ENCODE assay signal across 8 cellular contexts in the genomic region with DNA sequence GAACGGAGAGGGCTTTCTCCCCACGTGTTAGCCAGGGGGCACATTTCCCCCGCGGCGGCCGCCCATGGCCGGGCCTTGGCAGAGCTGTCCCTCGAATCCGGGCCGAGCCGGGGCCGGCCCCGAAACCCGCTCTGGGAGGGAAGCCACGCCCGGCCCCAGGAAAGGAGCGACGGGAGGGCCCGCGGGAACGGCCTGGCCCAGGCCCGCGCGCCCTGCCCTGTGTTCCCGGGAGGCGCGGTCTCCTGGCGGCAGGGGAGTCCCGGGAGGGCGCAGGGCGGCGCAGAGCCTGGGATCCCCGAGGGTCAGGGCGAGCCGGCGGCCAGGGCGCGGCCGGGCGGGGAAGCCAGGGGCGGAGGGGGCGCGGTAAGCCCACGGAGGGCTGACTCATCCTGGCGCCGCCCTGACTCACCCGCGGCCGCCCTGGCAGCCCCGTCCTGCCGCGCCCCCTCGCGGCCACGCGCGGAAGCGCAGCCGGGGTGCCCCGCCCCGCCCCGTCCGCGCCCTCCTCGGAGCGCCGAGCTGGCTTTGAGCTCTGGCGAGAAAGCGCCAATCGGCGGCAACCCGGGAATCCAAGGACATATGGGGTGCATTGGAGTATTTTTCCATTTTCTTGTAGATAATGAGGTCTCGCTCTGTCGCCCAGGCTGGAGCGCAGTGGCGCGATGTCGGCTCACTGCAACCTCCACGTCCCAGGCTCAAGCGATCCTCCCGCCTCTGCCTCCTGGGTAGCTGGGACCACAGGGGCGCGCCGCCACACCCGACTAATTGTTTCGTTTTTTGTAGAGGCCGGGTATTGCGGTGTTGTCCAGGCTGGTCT. TPM values are rescaled to one million over a fixed set of nuclear protein-coding genes. Genes with fewer than 3 reads are reported as not detected.
DNase-seq lines count a peak whose midpoint lies in the region; ATAC-seq and TF ChIP-seq lines count a peak whose summit lies in the region.

No MANE protein-coding gene starts in this region.

- H3K9me2 ChIP-seq in SU-DHL-6 (replicated peaks; ENCODE audit: insufficient read depth, low read length) = no peaks in the 10 kb centered on the region

- TF ChIP-seq CTCF in SU-DHL-6 (IDR thresholded peaks at IDR 0.05; ENCODE audit: insufficient read depth, low read length, poor library complexity, severe bottlenecking) (peak; percentile 61), cardiac muscle cell (IDR thresholded peaks at IDR 0.05; ENCODE audit: low read depth, low read length) (peak; percentile 47), parathyroid adenoma (IDR thresholded peaks at IDR 0.05) (peak; percentile 63), tibial artery (IDR thresholded peaks at IDR 0.05) (peak; percentile 84 to 100)

- POLR2A ChIA-PET in activated naive CD8-positive, alpha-beta T cell treated with anti-CD3 and anti-CD28 coated beads, Interleukin-2, amount 10 ng/mL, durations not matched to agents 7 days and 5 days (lab: Charles Lee) = interaction anchor here (1.6 kb wide), 1 partner anchor 88 kb away, joined by 3 read pairs; no protein-coding TSS in a partner anchor

- H3K27me3 ChIP-seq in SU-DHL-6 (ENCODE audit: low read length) (no peaks in the 10 kb centered on the region; the same call in 1 of the 2 replicates), cardiac muscle cell (peaks cover 7% of the 10 kb centered on the region), parathyroid adenoma (ENCODE audit: control insufficient read depth, insufficient read depth, low read length) (no peaks in the 10 kb centered on the region), tibial artery (no peaks in the 10 kb centered on the region)

- TF ChIP-seq RAD21 in Ishikawa (IDR thresholded peaks at IDR 0.05; ENCODE audit: low read depth) = peak; percentile 66; the same call in 1 of the 2 replicates

- no peaks in the 10 kb centered on the region for H3F3A ChIP-seq in SU-DHL-6 (ENCODE audit: insufficient read depth)

- no peaks in the 10 kb centered on the region for H3K36me3 ChIP-seq in SU-DHL-6 (ENCODE audit: low read length)
- H3K36me3 ChIP-seq in cardiac muscle cell = no peaks in the 10 kb centered on the region
- no peaks in the 10 kb centered on the region for H3K36me3 ChIP-seq in parathyroid adenoma (ENCODE audit: control insufficient read depth, insufficient read depth, low read length)
- no peaks in the 10 kb centered on the region for H3K36me3 ChIP-seq in tibial artery

- peaks cover 36% of the 10 kb centered on the region for H3K27me3 Mint-ChIP-seq in activated naive CD8-positive, alpha-beta T cell treated with anti-CD3 and anti-CD28 coated beads, Interleukin-2, amount 10 ng/mL, durations not matched to agents 7 days and 5 days

- H3K4me1 ChIP-seq in cardiac muscle cell (ENCODE audit: low read depth) (peaks cover 4% of the 10 kb centered on the region), parathyroid adenoma (peaks cover 52% of the 10 kb centered on the region), tibial artery (peaks cover 0 to 33% (median 27%) of the 10 kb centered on the region in 4 donors)

- peak overlapping the region; percentile 58 for H3K9ac ChIP-seq in SU-DHL-6 (ENCODE audit: low read length)
- H3K9ac ChIP-seq in parathyroid adenoma = peak overlapping the region; percentile 85

- no peaks in the 10 kb centered on the region for H3K36me3 Mint-ChIP-seq in activated naive CD8-positive, alpha-beta T cell treated with anti-CD3 and anti-CD28 coated beads, Interleukin-2, amount 10 ng/mL, durations not matched to agents 7 days and 5 days

- no peaks in the 10 kb centered on the region for H4K20me1 ChIP-seq in SU-DHL-6 (ENCODE audit: low read depth, low read length)

- no peak overlapping the region for H3K27ac Mint-ChIP-seq in activated naive CD8-positive, alpha-beta T cell treated with anti-CD3 and anti-CD28 coated beads, Interleukin-2, amount 10 ng/mL, durations not matched to agents 7 days and 5 days

- no peaks in the 10 kb centered on the region for H3K4me1 Mint-ChIP-seq in activated naive CD8-positive, alpha-beta T cell treated with anti-CD3 and anti-CD28 coated beads, Interleukin-2, amount 10 ng/mL, durations not matched to agents 7 days and 5 days

- no peaks in the 10 kb centered on the region for H3K9me3 Mint-ChIP-seq in activated naive CD8-positive, alpha-beta T cell treated with anti-CD3 and anti-CD28 coated beads, Interleukin-2, amount 10 ng/mL, durations not matched to agents 7 days and 5 days

- DNase-seq in DMS114 treated with DMSO at 0.1 percent for 48 hours (lab: John Stamatoyannopoulos, UW; ENCODE audit: unreplicated experiment) (peak; percentile 37), cardiac muscle cell (ENCODE audit: low read depth in 1 of 2, low spot score in 1 of 2) (peak; percentile 87 to 89), tibial artery (peak; percentile 78 to 95)
- peak; percentile 98 for DNase-seq in activated naive CD8-positive, alpha-beta T cell treated with anti-CD3 and anti-CD28 coated beads, Interleukin-2, amount 10 ng/mL, durations not matched to agents 7 days and 5 days

- H3K79me2 ChIP-seq in SU-DHL-6 (ENCODE audit: insufficient read depth, low read length) (no peaks in the 10 kb centered on the region), parathyroid adenoma (no peaks in the 10 kb centered on the region)

- ATAC-seq in GM21447 (IDR thresholded peaks at IDR 0.05; ENCODE audit: unreplicated experiment) = peak; percentile 58
- peak; percentile 95 for ATAC-seq in activated naive CD8-positive, alpha-beta T cell treated with anti-CD3 and anti-CD28 coated beads, Interleukin-2, amount 10 ng/mL, durations not matched to agents 7 days and 5 days (ENCODE audit: low read depth)

- H3K27ac ChIP-seq in SU-DHL-6 (ENCODE audit: low read depth, low read length) = no peak overlapping the region
- no peak overlapping the region for H3K27ac ChIP-seq in cardiac muscle cell
- peak overlapping the region; percentile 99 for H3K27ac ChIP-seq in parathyroid adenoma
- peak overlapping the region; percentile 77 to 82 for H3K27ac ChIP-seq in tibial artery

- H3K4me2 ChIP-seq in SU-DHL-6 (ENCODE audit: low read depth, low read length, poor library complexity, severe bottlenecking) (peak overlapping the region; percentile 58), parathyroid adenoma (ENCODE audit: low read length) (peak overlapping the region; percentile 55)

- intact Hi-C loops in tibial artery (cut with DNase I; ENCODE audit: low total_unique reads) = loop anchor here (2.0 to 5.0 kb wide), 2 partner anchors 41 to 84 kb away; no protein-coding TSS in a partner anchor

- peak overlapping the region; percentile 74 for H3K4me3 Mint-ChIP-seq in activated naive CD8-positive, alpha-beta T cell treated with anti-CD3 and anti-CD28 coated beads, Interleukin-2, amount 10 ng/mL, durations not matched to agents 7 days and 5 days

- peak; percentile 7; the same call in 1 of the 2 replicates for TF ChIP-seq EP300 in Ishikawa (IDR thresholded peaks at IDR 0.05; ENCODE audit: borderline replicate concordance)

- H2AFZ ChIP-seq in SU-DHL-6 (ENCODE audit: low read depth, low read length, severe bottlenecking) = peak overlapping the region; percentile 86
- peak overlapping the region; percentile 68 for H2AFZ ChIP-seq in parathyroid adenoma

- H3K9me3 ChIP-seq in SU-DHL-6 (ENCODE audit: insufficient read depth, low read length) (no peaks in the 10 kb centered on the region), cardiac muscle cell (ENCODE audit: low read depth) (no peaks in the 10 kb centered on the region), parathyroid adenoma (ENCODE audit: control insufficient read depth, low read length) (no peaks in the 10 kb centered on the region), tibial artery (no peaks in the 10 kb centered on the region)

- H3K4me3 ChIP-seq in SU-DHL-6 (ENCODE audit: insufficient read depth, low read length, poor library complexity, severe bottlenecking) (peak overlapping the region; percentile 48), cardiac muscle cell (peak overlapping the region; percentile 41), parathyroid adenoma (ENCODE audit: low read depth, low read length) (peak overlapping the region; percentile 48), tibial artery (peak overlapping the region; percentile 49 to 60)

TF ChIP-seq in Ishikawa, 13 proteins besides CTCF, POLR2A, EP300 and RAD21:
- TF ChIP-seq, protein P1, sequence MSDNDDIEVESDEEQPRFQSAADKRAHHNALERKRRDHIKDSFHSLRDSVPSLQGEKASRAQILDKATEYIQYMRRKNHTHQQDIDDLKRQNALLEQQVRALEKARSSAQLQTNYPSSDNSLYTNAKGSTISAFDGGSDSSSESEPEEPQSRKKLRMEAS (IDR thresholded peaks at IDR 0.05) = peak; percentile 56; the same call in 1 of the 2 replicates
- TF ChIP-seq FOXM1 (IDR thresholded peaks at IDR 0.05; ENCODE audit: borderline replicate concordance, low read depth) (no peak), NFIC (IDR thresholded peaks at IDR 0.05) (peak; percentile 4), TAF1 (IDR thresholded peaks at IDR 0.05; ENCODE audit: low read depth) (peak; percentile 45; the same call in 1 of the 2 replicates), EGR1 (IDR thresholded peaks at IDR 0.05) (peak; percentile 54; the same call in 1 of the 2 replicates), CEBPB (IDR thresholded peaks at IDR 0.05) (no peak; the same call in 1 of the 2 replicates), ZBTB7A (IDR thresholded peaks at IDR 0.05; ENCODE audit: low read depth) (peak; percentile 91), TEAD4 (IDR thresholded peaks at IDR 0.05) (peak; percentile 16; the same call in 1 of the 2 replicates), YY1 (IDR thresholded peaks at IDR 0.05; ENCODE audit: low read depth) (peak; percentile 28; the same call in 1 of the 2 replicates), TCF12 (IDR thresholded peaks at IDR 0.05; ENCODE audit: low read depth) (peak; percentile 14; the same call in 1 of the 2 replicates)
- TF ChIP-seq, protein P2, sequence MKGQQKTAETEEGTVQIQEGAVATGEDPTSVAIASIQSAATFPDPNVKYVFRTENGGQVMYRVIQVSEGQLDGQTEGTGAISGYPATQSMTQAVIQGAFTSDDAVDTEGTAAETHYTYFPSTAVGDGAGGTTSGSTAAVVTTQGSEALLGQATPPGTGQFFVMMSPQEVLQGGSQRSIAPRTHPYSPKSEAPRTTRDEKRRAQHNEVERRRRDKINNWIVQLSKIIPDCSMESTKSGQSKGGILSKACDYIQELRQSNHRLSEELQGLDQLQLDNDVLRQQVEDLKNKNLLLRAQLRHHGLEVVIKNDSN (IDR thresholded peaks at IDR 0.05) = no peak

RNA-seq across cellular contexts. Expression of a gene that starts 31.8 kb away (rescaled TPM):
- total RNA-seq in activated naive CD8-positive, alpha-beta T cell treated with anti-CD3 and anti-CD28 coated beads, Interleukin-2, amount 10 ng/mL, durations not matched to agents 7 days and 5 days = not detected
- 0.86 and 0.99 TPM in 2 replicates for total RNA-seq in cardiac muscle cell
- 0.39 and 1.2 TPM in 2 replicates for polyA plus RNA-seq in cardiac muscle cell

Comparison
In these comparisons a context has a peak if more than half of its experiments do, and no peak if none do; other contexts are left out.
1. DNase-seq: peak in every context shown above with its lines; median percentile 98 in activated naive CD8-positive, alpha-beta T cell treated with anti-CD3 and anti-CD28 coated beads, Interleukin-2, amount 10 ng/mL, durations not matched to agents 7 days and 5 days; 88 in cardiac muscle cell; 86 in tibial artery; 37 in DMS114 treated with DMSO at 0.1 percent for 48 hours.
2. H3K27ac ChIP-seq: peak in parathyroid adenoma (single experiment) and tibial artery (2 of 2); none in SU-DHL-6 (single experiment) and cardiac muscle cell (single experiment).
3. Peak in every context shown above with its lines, with median percentiles within 50 percentile points of each other: H3K4me3 ChIP-seq and CTCF ChIP-seq.